In the genomic region with DNA sequence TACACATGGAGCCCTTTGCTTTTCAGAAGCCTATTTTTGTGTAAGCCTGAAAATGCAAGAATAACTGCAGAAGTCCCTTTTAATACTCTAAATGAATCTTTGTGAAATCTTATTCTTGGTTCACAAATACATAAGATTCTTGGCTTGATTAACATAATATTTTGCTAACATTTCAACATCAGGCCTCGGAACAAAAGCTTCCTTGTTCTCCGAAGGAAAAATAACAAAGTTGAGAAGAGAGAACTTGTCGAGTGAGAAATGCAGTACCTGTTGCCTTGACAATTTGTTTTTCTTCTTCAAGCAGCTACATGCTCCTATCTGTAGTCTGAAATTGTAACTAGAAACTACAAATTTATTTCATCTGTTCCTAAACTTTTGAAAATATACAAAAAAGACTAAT, we compare ENCODE assay signal across 11 cellular contexts. TPM values are rescaled to one million over a fixed set of nuclear protein-coding genes. Genes with fewer than 3 reads are reported as not detected.
A peak's percentile ranks its signal among the peaks of the same experiment; 100 is the strongest.
DNase-seq lines count a peak whose midpoint lies in the region; ATAC-seq and TF ChIP-seq lines count a peak whose summit lies in the region.
"Had no signal": no experiment of that assay in that cellular context is flagged by ENCODE, and none has a peak within 500 bp of the region (broad histone marks: within the 10 kb centered on the region; RNA-seq: fewer than 3 reads in every experiment).

No MANE protein-coding gene starts in this region.

- no peak overlapping the region for H2AFZ ChIP-seq in smooth muscle cell (ENCODE audit: low read depth)
- no peak overlapping the region for H2AFZ ChIP-seq in hepatocyte

- H3K4me1 ChIP-seq in smooth muscle cell (ENCODE audit: low read depth) (peaks cover 7% of the 10 kb centered on the region), mucosa of descending colon (ENCODE audit: low read depth) (peaks cover 35% of the 10 kb centered on the region), hepatocyte (ENCODE audit: insufficient read depth) (peaks cover 13% of the 10 kb centered on the region)

- H3K9me2 ChIP-seq in hepatocyte (replicated peaks; ENCODE audit: insufficient read depth) = no peaks in the 10 kb centered on the region

- DNase-seq in HT-29 (ENCODE audit: low spot score) (peak; percentile 58), astrocyte of the hippocampus (ENCODE audit: low read depth, low spot score) (peak; percentile 28), kidney glomerular epithelial cell (lab: John Stamatoyannopoulos, UW) (peak; percentile 46), smooth muscle cell (lab: John Stamatoyannopoulos, UW; ENCODE audit: unreplicated experiment) (no peak), mucosa of descending colon (no peak), hepatocyte (ENCODE audit: low spot score) (no peak), HK-2 (ENCODE audit: unreplicated experiment) (no peak)
- DNase-seq: NCI-H2227 treated with DMSO at 0.1 percent for 48 hours; stimulated activated naive CD8-positive, alpha-beta T cell treated with anti-CD3 and anti-CD28 coated beads, Interleukin-15, Interleukin-2, amounts not matched to agents 100 U/mL and 50 U/mL, for 24 hours; T-helper 1 cell had no signal

- H3K4me2 ChIP-seq in smooth muscle cell (no peak overlapping the region), hepatocyte (no peak overlapping the region)

- TF ChIP-seq CTCF in smooth muscle cell (IDR thresholded peaks at IDR 0.05; ENCODE audit: borderline replicate concordance, insufficient read depth, poor library complexity, severe bottlenecking) = no peak
- no peak for TF ChIP-seq CTCF in mucosa of descending colon (IDR thresholded peaks at IDR 0.05)
- no peak for TF ChIP-seq CTCF in hepatocyte (IDR thresholded peaks at IDR 0.05; ENCODE audit: poor library complexity)

- intact Hi-C loops in mucosa of descending colon (cut with DNase I, micrococcal nuclease) = no loop called here

- H3K9me3 ChIP-seq in smooth muscle cell (replicated peaks; ENCODE audit: low read depth) (no peaks in the 10 kb centered on the region), mucosa of descending colon (no peaks in the 10 kb centered on the region), hepatocyte (ENCODE audit: low read depth) (no peaks in the 10 kb centered on the region)

- peaks cover 4% of the 10 kb centered on the region for H3K36me3 ChIP-seq in smooth muscle cell (ENCODE audit: low read depth)
- H3K36me3 ChIP-seq in mucosa of descending colon (ENCODE audit: low read depth) = no peaks in the 10 kb centered on the region
- peaks cover 4% of the 10 kb centered on the region for H3K36me3 ChIP-seq in hepatocyte (replicated peaks; ENCODE audit: insufficient read depth, low read depth)

- ATAC-seq in GM18870 (IDR thresholded peaks at IDR 0.05; ENCODE audit: unreplicated experiment) (no peak), mucosa of descending colon (no peak)
- ATAC-seq: stimulated activated naive CD8-positive, alpha-beta T cell treated with anti-CD3 and anti-CD28 coated beads, Interleukin-15, Interleukin-2, amounts not matched to agents 100 U/mL and 50 U/mL, for 24 hours had no signal

- WGBS in smooth muscle cell (ENCODE audit: low lambda C conversion rate) = 84% methylated on average over 3 of the region's 3 CpGs
- WGBS in hepatocyte (ENCODE audit: low lambda C conversion rate, missing lambda C conversion rate) = 78% methylated on average over 3 of the region's 3 CpGs

- H3K4me3 ChIP-seq in smooth muscle cell (no peak overlapping the region), mucosa of descending colon (no peak overlapping the region), hepatocyte (no peak overlapping the region)

- H3K79me2 ChIP-seq in smooth muscle cell (ENCODE audit: low read depth) (peaks cover 98% of the 10 kb centered on the region), hepatocyte (peaks cover 99% of the 10 kb centered on the region)

- H3K27ac ChIP-seq in smooth muscle cell (ENCODE audit: low read depth) = peak overlapping the region; percentile 40
- no peak overlapping the region for H3K27ac ChIP-seq in hepatocyte

- H3K9ac ChIP-seq in smooth muscle cell (ENCODE audit: low read depth) = no peak overlapping the region

- H4K20me1 ChIP-seq in smooth muscle cell (ENCODE audit: low read depth) = peaks cover 97% of the 10 kb centered on the region
- peaks cover 72% of the 10 kb centered on the region for H4K20me1 ChIP-seq in hepatocyte (ENCODE audit: insufficient read depth, poor library complexity, severe bottlenecking)

- no peaks in the 10 kb centered on the region for H3K27me3 ChIP-seq in smooth muscle cell (ENCODE audit: low read depth)
- no peaks in the 10 kb centered on the region for H3K27me3 ChIP-seq in hepatocyte

- no peaks in the 10 kb centered on the region for H3F3A ChIP-seq in smooth muscle cell (ENCODE audit: low read depth)

RNA-seq across cellular contexts. Expression of gene NT5C2, which starts 8.5 kb away (rescaled TPM):
- total RNA-seq in HT-29 (2014; rRNA removed; shearing (Covaris generic)) = 35.2 and 39.4 TPM in 2 replicates
- total RNA-seq in smooth muscle cell (32.2 and 33.5 TPM in 2 replicates), mucosa of descending colon (100 to 1,000 TPM in 2 of 3 donors, 10 to 100 TPM in 1; 84.9 to 105 (median 105) TPM), hepatocyte (50.7 and 58.7 TPM in 2 replicates)
- polyA plus RNA-seq in smooth muscle cell (19.1 and 23.8 TPM in 2 replicates), hepatocyte (49.2 and 52.0 TPM in 2 replicates)

Comparison
In these comparisons a context has a peak if more than half of its experiments do, and no peak if none do; other contexts are left out.
1. DNase-seq: peak in HT-29 (single experiment), astrocyte of the hippocampus (single experiment) and kidney glomerular epithelial cell (single experiment); none in smooth muscle cell (single experiment), mucosa of descending colon (0 of 3), hepatocyte (single experiment) and HK-2 (single experiment).